In the genomic region with DNA sequence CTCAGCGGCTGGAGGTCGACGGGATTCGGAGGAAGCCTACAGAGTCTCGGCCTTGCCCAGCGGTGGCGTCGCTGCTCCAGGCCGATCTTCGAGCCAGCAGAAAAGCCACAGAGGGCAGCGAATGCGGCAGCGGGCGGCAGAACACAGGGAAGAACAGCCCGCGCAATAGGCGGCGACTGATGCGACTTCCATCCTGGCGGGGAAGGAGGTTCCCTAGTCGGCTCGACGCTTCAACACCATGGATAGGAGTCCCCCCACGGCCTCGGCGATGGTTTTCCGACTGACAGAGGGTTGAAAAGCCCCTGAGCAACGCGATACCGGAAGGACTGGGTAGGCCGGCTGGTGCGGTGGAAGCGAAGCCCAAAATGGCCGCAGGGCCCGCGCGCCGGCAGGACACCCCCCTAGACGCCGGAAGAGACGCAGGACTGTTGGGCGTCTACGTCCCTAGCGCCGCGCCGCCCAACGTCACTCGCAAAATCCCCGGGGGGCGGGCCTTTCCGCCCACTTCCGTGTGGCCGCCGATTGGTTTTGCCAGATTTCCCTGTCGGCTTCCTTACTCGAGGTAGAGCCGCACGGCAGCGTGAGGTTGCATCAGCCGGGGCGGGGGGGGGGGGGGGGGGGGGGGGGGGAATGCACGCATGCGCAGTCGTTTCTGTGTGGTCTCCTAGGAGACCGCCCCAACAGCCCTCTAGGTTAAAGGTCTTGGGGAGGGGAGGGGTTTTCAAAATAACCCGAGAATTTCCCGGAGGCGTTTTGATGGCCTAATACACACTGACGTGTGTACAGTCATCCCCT, we compare ENCODE assay signal across 8 cellular contexts. TPM values are rescaled to one million over a fixed set of nuclear protein-coding genes. Genes with fewer than 3 reads are reported as not detected.
DNase-seq lines count a peak whose midpoint lies in the region; ATAC-seq and TF ChIP-seq lines count a peak whose summit lies in the region.

A gene (minus strand): TSS at position 367 of the 795 bp plus-strand sequence. CDS start 406 bp downstream, outside the sequence.

- peaks cover 7% of the 10 kb centered on the region for H3K4me1 ChIP-seq in CD4-positive, alpha-beta memory T cell (ENCODE audit: insufficient read depth, low read length)
- H3K4me1 ChIP-seq in lung (ENCODE audit: control insufficient read depth in 2 of 2, insufficient read depth in 2 of 2, low read length in 2 of 2): peaks cover 2 to 3% of the 10 kb centered on the region in 2 donors

- TF ChIP-seq CTCF in lung (IDR thresholded peaks at IDR 0.05; ENCODE audit: control extremely low read depth, extremely low read depth): no peak

- peak; percentile 89 for ATAC-seq in GM19463 (IDR thresholded peaks at IDR 0.05; ENCODE audit: unreplicated experiment)
- ATAC-seq in lung (ENCODE audit: insufficient read depth, low FRiP score): peak; percentile 94

- peak within 1 kb of the TSS; percentile 100 for H3K27ac ChIP-seq in CD4-positive, alpha-beta memory T cell (ENCODE audit: low read depth, low read length)
- H3K27ac ChIP-seq in lung (ENCODE audit: low read depth in 1 of 2, low read length in 1 of 2): peak within 1 kb of the TSS; percentile 99

- CTCF ChIA-PET in CD4-positive, alpha-beta memory T cell (lab: Charles Lee; ENCODE audit: partially characterized antibody): interaction anchor here (1.5 to 4.9 kb wide), 5 partner anchors 13 to 95 kb away, joined by 4 to 64 read pairs (median 5); no protein-coding TSS in a partner anchor

- peak within 1 kb of the TSS; percentile 98 to 99 (median 99) for H3K4me3 Mint-ChIP-seq in CD4-positive, alpha-beta memory T cell

- no peaks in the 10 kb centered on the region for H3K27me3 Mint-ChIP-seq in CD4-positive, alpha-beta memory T cell

- peak within 1 kb of the TSS; percentile 67 to 99 for H3K4me3 ChIP-seq in CD4-positive, alpha-beta memory T cell (ENCODE audit: low read length in 2 of 2)
- peak within 1 kb of the TSS; percentile 92 for H3K4me3 ChIP-seq in lung

- H3K36me3 Mint-ChIP-seq in CD4-positive, alpha-beta memory T cell: peaks cover 15 to 46% of the 10 kb centered on the region in 2 donors

- H3K4me1 Mint-ChIP-seq in CD4-positive, alpha-beta memory T cell: peaks cover 8 to 21% (median 13%) of the 10 kb centered on the region in 4 donors

- peak; percentile 98 to 99 (median 98) for DNase-seq in CD4-positive, alpha-beta memory T cell
- DNase-seq in HS-27A (ENCODE audit: low read depth) (peak; percentile 90), NK-92 (lab: John Stamatoyannopoulos, UW; ENCODE audit: unreplicated experiment) (peak; percentile 86), lung (ENCODE audit: low spot score) (peak; percentile 97)
- DNase-seq in activated CD8-positive, alpha-beta memory T cell treated with anti-CD3 and anti-CD28 coated beads for 1 hour (ENCODE audit: extremely low read depth in 1 of 2, low read depth in 1 of 2): peak; percentile 91 to 95
- peak; percentile 94 for DNase-seq in effector CD4-positive, alpha-beta T cell
- peak; percentile 89 to 96 (median 95) for DNase-seq in stimulated activated CD4-positive, alpha-beta T cell treated with anti-CD3 and anti-CD28 coated beads, TNF-alpha, amount 100 ng/mL, for 4 hours (ENCODE audit: low read depth in 3 of 3)

- peaks cover 0 to 2% (median 0%) of the 10 kb centered on the region in 8 donors for H3K9me3 Mint-ChIP-seq in CD4-positive, alpha-beta memory T cell

- 0 to 1% methylated on average over 64 to 69 of the region's 70 CpGs for WGBS in lung, 2 donors

- H3K9me3 ChIP-seq in CD4-positive, alpha-beta memory T cell (ENCODE audit: control insufficient read depth in 1 of 2, low read length in 2 of 2): no peaks in the 10 kb centered on the region
- no peaks in the 10 kb centered on the region for H3K9me3 ChIP-seq in lung (ENCODE audit: control insufficient read depth in 2 of 2, insufficient read depth in 1 of 2, low read length in 1 of 2)

- intact Hi-C loops in CD4-positive, alpha-beta memory T cell (cut with micrococcal nuclease): loop anchor here (1.0 to 10.0 kb wide), 7 partner anchors 8 to 1223 kb away; a partner anchor contains a TSS

- H3K27ac Mint-ChIP-seq in CD4-positive, alpha-beta memory T cell: peak within 1 kb of the TSS; percentile 99 to 100 (median 100)

- H3K27me3 ChIP-seq in CD4-positive, alpha-beta memory T cell (ENCODE audit: insufficient read depth, low read length): no peaks in the 10 kb centered on the region
- no peaks in the 10 kb centered on the region for H3K27me3 ChIP-seq in lung (ENCODE audit: control insufficient read depth, insufficient read depth)

- peaks cover 5% of the 10 kb centered on the region for H3K36me3 ChIP-seq in CD4-positive, alpha-beta memory T cell (ENCODE audit: insufficient read depth, low read length)
- no peaks in the 10 kb centered on the region for H3K36me3 ChIP-seq in lung (ENCODE audit: control insufficient read depth in 2 of 2, insufficient read depth in 2 of 2, low read length in 2 of 2)

- POLR2A ChIA-PET in CD4-positive, alpha-beta memory T cell (lab: Charles Lee; ENCODE audit: partially characterized antibody): interaction anchor here (1.0 to 2.2 kb wide), 10 partner anchors 10 to 114 kb away, joined by 3 to 21 read pairs (median 5); a partner anchor contains a TSS

RNA-seq across cellular contexts. Expression of the gene that starts here (rescaled TPM):
- 10 to 100 TPM; 78.0 to 81.1 TPM for total RNA-seq in CD4-positive, alpha-beta memory T cell
- 10 to 100 TPM; 17.9 to 20.4 TPM for polyA plus RNA-seq in CD4-positive, alpha-beta memory T cell
- total RNA-seq in lung: 10 to 100 TPM; 43.9 to 57.0 TPM
- polyA plus RNA-seq in lung: 10 to 100 TPM; 14.6 to 29.8 TPM

Comparison
In these comparisons a context has a peak if more than half of its experiments do, and no peak if none do; other contexts are left out.
1. Peak in every context shown above with its lines: DNase-seq, ATAC-seq, H3K4me3 ChIP-seq and H3K27ac ChIP-seq.